In genomic region chr16:58127634-58128033, GRCh38 we compare ENCODE assay signal across 8 cellular contexts. TPM values are rescaled to one million over a fixed set of nuclear protein-coding genes. Genes with fewer than 3 reads are reported as not detected.
DNase-seq lines count a peak whose midpoint lies in the region; ATAC-seq and TF ChIP-seq lines count a peak whose summit lies in the region.

No MANE protein-coding gene starts in this region.

- H3K9me3 Mint-ChIP-seq in CD4-positive, alpha-beta T cell: peaks cover 2% of the 10 kb centered on the region
- no peaks in the 10 kb centered on the region for H3K9me3 Mint-ChIP-seq in natural killer cell treated with Interleukin-12 subunit alpha and Interleukin-12 subunit beta and Interleukin-15 and Interleukin-18, amount 100 ng/mL, for 72 hours

- H3K9me3 ChIP-seq in CD4-positive, alpha-beta T cell (ENCODE audit: control insufficient read depth, low read length): no peaks in the 10 kb centered on the region

- intact Hi-C loops in CD4-positive, alpha-beta T cell (cut with DNase I, micrococcal nuclease): loop anchor here (2.0 to 10.0 kb wide), 11 partner anchors 70 to 940 kb away; partner anchors contain the start of genes CSNK2A2 (in 2 of the 2), KATNB1 (in 2 of the 2), PSME3IP1 (in 1 of the 2) and RSPRY1 (in 1 of the 2)

- no peak for TF ChIP-seq CTCF in CD4-positive, alpha-beta T cell (IDR thresholded peaks at IDR 0.05)

- H3K27me3 Mint-ChIP-seq in CD4-positive, alpha-beta T cell: no peaks in the 10 kb centered on the region
- H3K27me3 Mint-ChIP-seq in natural killer cell treated with Interleukin-12 subunit alpha and Interleukin-12 subunit beta and Interleukin-15 and Interleukin-18, amount 100 ng/mL, for 72 hours: no peaks in the 10 kb centered on the region

- POLR2A ChIA-PET in CD4-positive, alpha-beta T cell (lab: Charles Lee): no interaction called here

- peaks cover 58% of the 10 kb centered on the region for H3K4me1 Mint-ChIP-seq in CD4-positive, alpha-beta T cell (ENCODE audit: low read depth)
- H3K4me1 Mint-ChIP-seq in natural killer cell treated with Interleukin-12 subunit alpha and Interleukin-12 subunit beta and Interleukin-15 and Interleukin-18, amount 100 ng/mL, for 72 hours (ENCODE audit: low read depth in 2 of 2): peaks cover 38 to 41% of the 10 kb centered on the region in 2 donors

- CTCF ChIA-PET in CD4-positive, alpha-beta T cell (lab: Charles Lee): interaction anchor here (1.2 to 5.4 kb wide), 3 partner anchors 10 to 31 kb away, joined by 3 to 21 read pairs (median 6); no protein-coding TSS in a partner anchor

- no peak for ATAC-seq in CD4-positive, alpha-beta T cell (ENCODE audit: poor library complexity)
- no peak for ATAC-seq in natural killer cell treated with Interleukin-12 subunit alpha and Interleukin-12 subunit beta and Interleukin-15 and Interleukin-18, amount 100 ng/mL, for 72 hours
- ATAC-seq in GM21825 (IDR thresholded peaks at IDR 0.05; ENCODE audit: unreplicated experiment): no peak

- H3K36me3 Mint-ChIP-seq in CD4-positive, alpha-beta T cell (ENCODE audit: low read depth): peaks cover 27% of the 10 kb centered on the region
- H3K36me3 Mint-ChIP-seq in natural killer cell treated with Interleukin-12 subunit alpha and Interleukin-12 subunit beta and Interleukin-15 and Interleukin-18, amount 100 ng/mL, for 72 hours: no peaks in the 10 kb centered on the region

- peak overlapping the region; percentile 91 for H3K4me3 Mint-ChIP-seq in CD4-positive, alpha-beta T cell
- peak overlapping the region; percentile 88 for H3K4me3 Mint-ChIP-seq in natural killer cell treated with Interleukin-12 subunit alpha and Interleukin-12 subunit beta and Interleukin-15 and Interleukin-18, amount 100 ng/mL, for 72 hours

- H3K27ac ChIP-seq in CD4-positive, alpha-beta T cell (ENCODE audit: low read depth, low read length): peak overlapping the region; percentile 48
- H3K27ac ChIP-seq in cingulate gyrus (ENCODE audit: low read depth, low read length): peak overlapping the region; percentile 65

- DNase-seq in CD4-positive, alpha-beta T cell: no peak
- DNase-seq in LHCN-M2 (ENCODE audit: low read depth) (peak; percentile 18), superior temporal gyrus (ENCODE audit: extremely low spot score) (no peak), NCI-H2171 treated with DMSO at 0.1 percent for 48 hours (lab: John Stamatoyannopoulos, UW) (no peak), iPS-NIHi11 (ENCODE audit: low spot score) (no peak)
- DNase-seq in natural killer cell treated with Interleukin-12 subunit alpha and Interleukin-12 subunit beta and Interleukin-15 and Interleukin-18, amount 100 ng/mL, for 72 hours (ENCODE audit: low spot score): no peak

- H3K27me3 ChIP-seq in CD4-positive, alpha-beta T cell (ENCODE audit: control insufficient read depth, insufficient read depth, low read length): no peaks in the 10 kb centered on the region

- H3K27ac Mint-ChIP-seq in CD4-positive, alpha-beta T cell: peak overlapping the region; percentile 88
- peak overlapping the region; percentile 72 to 89 for H3K27ac Mint-ChIP-seq in natural killer cell treated with Interleukin-12 subunit alpha and Interleukin-12 subunit beta and Interleukin-15 and Interleukin-18, amount 100 ng/mL, for 72 hours

RNA-seq across cellular contexts. Expression of gene CFAP20, which starts 1.5 kb away (rescaled TPM):
- 100 to 1,000 TPM; 250 to 261 TPM for total RNA-seq in CD4-positive, alpha-beta T cell
- total RNA-seq in LHCN-M2 (2014; rRNA removed): 70.2 and 115 TPM in 2 replicates
- polyA plus RNA-seq in LHCN-M2 (2012): 57.9 TPM
- total RNA-seq in natural killer cell treated with Interleukin-12 subunit alpha and Interleukin-12 subunit beta and Interleukin-15 and Interleukin-18, amount 100 ng/mL, for 72 hours: 10 to 100 TPM; 39.2 TPM
